ENCODE assay signal across 8 cellular contexts in the genomic region with DNA sequence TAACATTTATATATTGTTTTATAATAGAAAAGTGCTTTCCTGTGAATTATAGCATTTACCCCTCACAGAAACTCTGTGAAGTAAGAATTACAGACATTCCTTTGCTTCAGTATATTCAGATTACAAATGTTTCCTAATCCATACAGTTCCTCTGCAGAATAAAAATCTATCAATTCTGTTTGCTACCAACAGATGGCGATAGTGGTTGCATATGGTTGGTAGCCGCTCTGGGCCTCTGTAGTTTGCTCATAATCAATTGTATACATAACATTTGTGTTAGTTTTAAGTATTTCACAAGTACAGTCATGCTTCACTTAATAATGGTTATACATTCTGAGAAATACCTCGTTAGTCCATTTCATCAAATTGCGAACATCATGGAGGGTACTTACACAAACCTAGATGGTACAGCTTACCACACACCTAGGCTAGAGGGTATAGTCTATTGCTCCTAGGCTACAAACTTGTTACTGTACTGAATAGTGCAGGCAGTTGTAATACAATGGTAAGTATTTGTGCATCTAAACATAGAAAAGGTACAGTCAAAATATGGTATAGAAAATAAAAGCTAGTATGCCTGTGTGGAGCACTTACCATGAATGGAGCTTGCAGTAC.
A peak's percentile ranks its signal among the peaks of the same experiment; 100 is the strongest.
DNase-seq lines count a peak whose midpoint lies in the region; ATAC-seq and TF ChIP-seq lines count a peak whose summit lies in the region.

No MANE protein-coding gene starts in this region.

- no peaks in the 10 kb centered on the region for H3K4me1 ChIP-seq in foreskin keratinocyte

- DNase-seq in AG10803 (ENCODE audit: low read depth), result no peak
- peak; percentile 14 for DNase-seq in GM13977 (ENCODE audit: low spot score)
- DNase-seq in NOMO-1 treated with DMSO at 0.1 percent for 48 hours (lab: John Stamatoyannopoulos, UW; ENCODE audit: unreplicated experiment), result peak; percentile 54
- no peak for DNase-seq in foreskin keratinocyte
- no peak for DNase-seq in HK-2 (ENCODE audit: unreplicated experiment)
- DNase-seq in coronary artery (ENCODE audit: low spot score), result no peak
- no peak for DNase-seq in HCEC 1CT

- TF ChIP-seq CTCF in AG10803 (conservative IDR thresholded peaks at IDR 0.05; ENCODE audit: low read length) (peak; percentile 38), GM13977 (IDR thresholded peaks at IDR 0.05; ENCODE audit: extremely low read depth, insufficient read depth, missing control alignments) (peak; percentile 58), foreskin keratinocyte (conservative IDR thresholded peaks at IDR 0.05) (peak; percentile 66), coronary artery (IDR thresholded peaks at IDR 0.05) (no peak)

- H3K4me3 ChIP-seq in AG10803 (ENCODE audit: low read length), result no peak overlapping the region
- H3K4me3 ChIP-seq in coronary artery, result no peak overlapping the region

- H3K27me3 ChIP-seq in foreskin keratinocyte, result no peaks in the 10 kb centered on the region

- peak; percentile 54 for ATAC-seq in HG02943 (IDR thresholded peaks at IDR 0.05; ENCODE audit: low read depth, unreplicated experiment)
- peak; percentile 71 for ATAC-seq in foreskin keratinocyte

- H3K27ac ChIP-seq in foreskin keratinocyte, result no peak overlapping the region
- H3K27ac ChIP-seq in coronary artery, result no peak overlapping the region

- in situ Hi-C loops in GM13977 (cut with MboI; ENCODE audit: low pct_unique_long_range_greater_than_20kb, low sequenced_read_pairs, unreplicated experiment), result no loop called here

Comparison
In these comparisons a context has a peak if more than half of its experiments do, and no peak if none do; other contexts are left out.
1. DNase-seq: peak in GM13977 (single experiment) and NOMO-1 treated with DMSO at 0.1 percent for 48 hours (single experiment); none in AG10803 (single experiment), foreskin keratinocyte (0 of 2), HK-2 (single experiment), coronary artery (single experiment) and HCEC 1CT (single experiment).